ENCODE assay signal across 8 cellular contexts in genomic region chr3:73432021-73432722, GRCh38.
DNase-seq lines count a peak whose midpoint lies in the region; ATAC-seq and FAIRE-seq lines count a peak whose summit lies in the region.

No MANE protein-coding gene starts in this region.

- DNase-seq in Ammon's horn (ENCODE audit: low spot score) = peak; percentile 52
- DNase-seq in GM18507 (ENCODE audit: extremely low spot score, insufficient read length, low read depth) = no peak
- DNase-seq in NCI-H2227 (lab: John Stamatoyannopoulos, UW; ENCODE audit: unreplicated experiment) = peak; percentile 40
- DNase-seq in cerebellum (ENCODE audit: low spot score) = peak; percentile 32
- peak; percentile 48 for DNase-seq in mesenchymal stem cell
- no peak for DNase-seq in NCI-H524 treated with DMSO at 0.1 percent for 48 hours (lab: John Stamatoyannopoulos, UW)
- no peak for DNase-seq in stimulated activated effector memory CD8-positive, alpha-beta T cell treated with anti-CD3 and anti-CD28 coated beads, Interleukin-12 subunit alpha, Interleukin-12 subunit beta, amount 100 ng/mL, for 72 hours (ENCODE audit: low spot score in 2 of 2)

- no peaks in the 10 kb centered on the region for H3K9me3 ChIP-seq in mesenchymal stem cell (ENCODE audit: control insufficient read depth, low read length)

- peaks cover 1% of the 10 kb centered on the region for H3K4me1 ChIP-seq in mesenchymal stem cell (ENCODE audit: control insufficient read depth, insufficient read depth, low read depth, low read length)

- no peak overlapping the region for H3K18ac ChIP-seq in mesenchymal stem cell (ENCODE audit: low read depth in 1 of 2, low read length in 2 of 2)

- H4K91ac ChIP-seq in mesenchymal stem cell (ENCODE audit: low read length) = no peak overlapping the region

- peaks cover 2% of the 10 kb centered on the region for H3K79me1 ChIP-seq in mesenchymal stem cell (replicated peaks; ENCODE audit: low read length, poor library complexity, severe bottlenecking)

- H3K36me3 Mint-ChIP-seq in stimulated activated effector memory CD8-positive, alpha-beta T cell treated with anti-CD3 and anti-CD28 coated beads, Interleukin-12 subunit alpha, Interleukin-12 subunit beta, amount 100 ng/mL, for 72 hours = no peaks in the 10 kb centered on the region

- H3K4ac ChIP-seq in mesenchymal stem cell (ENCODE audit: low read depth in 1 of 2, low read length in 2 of 2) = no peak overlapping the region

- H3K4me2 ChIP-seq in mesenchymal stem cell (ENCODE audit: low read length, poor library complexity, severe bottlenecking) = no peak overlapping the region

- no peak overlapping the region for H3K4me3 ChIP-seq in mesenchymal stem cell (ENCODE audit: insufficient read depth in 1 of 2, low read depth in 1 of 2, low read length in 2 of 2)

- H3K27me3 ChIP-seq in mesenchymal stem cell (ENCODE audit: control insufficient read depth in 1 of 2, insufficient read depth in 1 of 2, low read length in 2 of 2) = peaks cover 0 to 7% of the 10 kb centered on the region in 2 experiments

- H2AK5ac ChIP-seq in mesenchymal stem cell (ENCODE audit: low read length, severe bottlenecking) = no peak overlapping the region

- no peak overlapping the region for H3K27ac Mint-ChIP-seq in stimulated activated effector memory CD8-positive, alpha-beta T cell treated with anti-CD3 and anti-CD28 coated beads, Interleukin-12 subunit alpha, Interleukin-12 subunit beta, amount 100 ng/mL, for 72 hours

- WGBS in mesenchymal stem cell = 72% methylated on average over 9 of the region's 9 CpGs

- no peaks in the 10 kb centered on the region for H3K9me3 Mint-ChIP-seq in stimulated activated effector memory CD8-positive, alpha-beta T cell treated with anti-CD3 and anti-CD28 coated beads, Interleukin-12 subunit alpha, Interleukin-12 subunit beta, amount 100 ng/mL, for 72 hours

- no peak overlapping the region for H3K27ac ChIP-seq in mesenchymal stem cell (ENCODE audit: low read length, poor library complexity, severe bottlenecking)

- H2BK5ac ChIP-seq in mesenchymal stem cell (ENCODE audit: low read depth, low read length, poor library complexity, severe bottlenecking) = no peak overlapping the region

- H3K36me3 ChIP-seq in mesenchymal stem cell (ENCODE audit: control insufficient read depth in 1 of 2, insufficient read depth in 2 of 2, low read depth in 1 of 2, low read length in 2 of 2) = no peaks in the 10 kb centered on the region

- no peak overlapping the region for H2BK12ac ChIP-seq in mesenchymal stem cell (ENCODE audit: low read length in 2 of 2)

- no peak for ATAC-seq in stimulated activated effector memory CD8-positive, alpha-beta T cell treated with anti-CD3 and anti-CD28 coated beads, Interleukin-12 subunit alpha, Interleukin-12 subunit beta, amount 100 ng/mL, for 72 hours
- ATAC-seq in HG02938 (IDR thresholded peaks at IDR 0.05; ENCODE audit: unreplicated experiment) = no peak

- H3K4me3 Mint-ChIP-seq in stimulated activated effector memory CD8-positive, alpha-beta T cell treated with anti-CD3 and anti-CD28 coated beads, Interleukin-12 subunit alpha, Interleukin-12 subunit beta, amount 100 ng/mL, for 72 hours = no peak overlapping the region

- peak; percentile 24 for FAIRE-seq in GM18507 (lab: Jason Lieb, UNC)

- H4K8ac ChIP-seq in mesenchymal stem cell (ENCODE audit: low read length) = no peak overlapping the region

- H2BK15ac ChIP-seq in mesenchymal stem cell (ENCODE audit: low read depth, poor library complexity, severe bottlenecking) = no peak overlapping the region

- no peak overlapping the region for H3K23ac ChIP-seq in mesenchymal stem cell (ENCODE audit: low read length in 2 of 2)

- H3K14ac ChIP-seq in mesenchymal stem cell (ENCODE audit: low read length in 2 of 2) = no peak overlapping the region

- H3K9ac ChIP-seq in mesenchymal stem cell (ENCODE audit: low read length) = peak overlapping the region; percentile 52

- no peaks in the 10 kb centered on the region for H3K4me1 Mint-ChIP-seq in stimulated activated effector memory CD8-positive, alpha-beta T cell treated with anti-CD3 and anti-CD28 coated beads, Interleukin-12 subunit alpha, Interleukin-12 subunit beta, amount 100 ng/mL, for 72 hours

- H2BK120ac ChIP-seq in mesenchymal stem cell (ENCODE audit: low read depth, low read length) = no peak overlapping the region

- H2AFZ ChIP-seq in mesenchymal stem cell (ENCODE audit: low read depth, low read length) = no peak overlapping the region

Comparison
In these comparisons a context has a peak if more than half of its experiments do, and no peak if none do; other contexts are left out.
1. DNase-seq: peak in Ammon's horn (single experiment), NCI-H2227 (single experiment), cerebellum (single experiment) and mesenchymal stem cell (single experiment); none in GM18507 (single experiment), NCI-H524 treated with DMSO at 0.1 percent for 48 hours (single experiment) and stimulated activated effector memory CD8-positive, alpha-beta T cell treated with anti-CD3 and anti-CD28 coated beads, Interleukin-12 subunit alpha, Interleukin-12 subunit beta, amount 100 ng/mL, for 72 hours (0 of 2).